Comparison of ENCODE assay signal across 19 cellular contexts in genomic region chr1:57411262-57411661, GRCh38. TPM values are rescaled to one million over a fixed set of nuclear protein-coding genes. Genes with fewer than 3 reads are reported as not detected.
A peak's percentile ranks its signal among the peaks of the same experiment; 100 is the strongest.
DNase-seq lines count a peak whose midpoint lies in the region; ATAC-seq and TF ChIP-seq lines count a peak whose summit lies in the region.
"Had no signal": no experiment of that assay in that cellular context is flagged by ENCODE, and none has a peak within 500 bp of the region (broad histone marks: within the 10 kb centered on the region; RNA-seq: fewer than 3 reads in every experiment).

No MANE protein-coding gene starts in this region.

- H3K9me2 ChIP-seq in SK-N-SH, result no peaks in the 10 kb centered on the region

- H3K4me2 ChIP-seq in SK-N-SH, result no peak overlapping the region
- H3K4me2 ChIP-seq: A549 had no signal

- WGBS in SK-N-SH (ENCODE audit: low lambda C conversion rate), result 57% methylated on average over 3 of the region's 3 CpGs

- DNase-seq in cardiac muscle cell (ENCODE audit: low read depth in 1 of 2, low spot score in 1 of 2), result peak in 1 of 2 donors; percentile 32
- DNase-seq in left ventricle myocardium inferior, result no peak
- DNase-seq in SK-N-SH, result no peak
- peak in 1 of 2 donors; percentile 34 for DNase-seq in foreskin keratinocyte
- DNase-seq in stimulated activated naive B cell treated with anti-CD40 and anti-IgM and Interleukin-4, amounts not matched to agents 10 μg/mL and 1 μg/mL and 100 μg/mL, for 72 hours, result no peak
- DNase-seq in pons (ENCODE audit: low spot score), result no peak
- no peak for DNase-seq in NCI-H82 (lab: John Stamatoyannopoulos, UW)
- DNase-seq: activated CD4-positive, alpha-beta T cell treated with anti-CD3 and anti-CD28 coated beads, Interleukin-2, amount 10 ng/mL, durations not matched to agents 24 days and 14 days; body of pancreas; DMS153; NCI-H146; NCI-H69; stimulated activated CD4-positive, alpha-beta T cell treated with anti-CD3 and anti-CD28 coated beads, Interleukin-1b, Interleukin-23, amount 100 ng/mL, for 48 hours; upper lobe of right lung had no signal

- no peak overlapping the region for H2AFZ ChIP-seq in SK-N-SH (ENCODE audit: low read depth)
- H2AFZ ChIP-seq: parathyroid adenoma had no signal

- H3K79me2 ChIP-seq in SK-N-SH (ENCODE audit: insufficient read depth), result no peaks in the 10 kb centered on the region
- H3K79me2 ChIP-seq: parathyroid adenoma had no signal

- no peaks in the 10 kb centered on the region for H3K27me3 ChIP-seq in cardiac muscle cell
- H3K27me3 ChIP-seq in left ventricle myocardium inferior (ENCODE audit: low read depth), result no peaks in the 10 kb centered on the region
- H3K27me3 ChIP-seq in SK-N-SH (ENCODE audit: insufficient read depth), result no peaks in the 10 kb centered on the region
- H3K27me3 ChIP-seq in foreskin keratinocyte, result peaks cover 17% of the 10 kb centered on the region
- H3K27me3 ChIP-seq: body of pancreas had no signal

- H3K9ac ChIP-seq in SK-N-SH, result no peak overlapping the region
- H3K9ac ChIP-seq: parathyroid adenoma had no signal

- H3K9me3 Mint-ChIP-seq in stimulated activated naive B cell treated with anti-CD40 and anti-IgM and Interleukin-4, amounts not matched to agents 10 μg/mL and 1 μg/mL and 100 μg/mL, for 72 hours, result peaks cover 0 to 3% of the 10 kb centered on the region in 2 donors
- H3K9me3 Mint-ChIP-seq: activated CD4-positive, alpha-beta T cell treated with anti-CD3 and anti-CD28 coated beads, Interleukin-2, amount 10 ng/mL, durations not matched to agents 24 days and 14 days; activated T-helper 1 cell treated with anti-CD3 and anti-CD28 coated beads, Interleukin-12 subunit alpha, Interleukin-12 subunit beta, Interleukin-2, Interleukin-4 antibody, amounts not matched to agents 30 ng/mL and 10 ng/mL and 1 ng/mL, durations not matched to agents 14 hours and 24 hours and 36 hours had no signal

- no peaks in the 10 kb centered on the region for H3K9me3 ChIP-seq in cardiac muscle cell (ENCODE audit: low read depth)
- H3K9me3 ChIP-seq in left ventricle myocardium inferior (replicated peaks), result peaks cover 15% of the 10 kb centered on the region
- H3K9me3 ChIP-seq in SK-N-SH, result no peaks in the 10 kb centered on the region
- H3K9me3 ChIP-seq: A549, upper lobe of right lung had no signal

- CTCF ChIA-PET in SK-N-SH (lab: Yijun Ruan, JAX), result interaction anchor here (1.6 kb wide), 1 partner anchor 8 kb away, joined by 3 read pairs; no protein-coding TSS in a partner anchor

- H3K4me3 ChIP-seq in cardiac muscle cell (no peak overlapping the region), left ventricle myocardium inferior (no peak overlapping the region), SK-N-SH (ENCODE audit: low read depth in 2 of 2, low read length in 1 of 2) (no peak overlapping the region)
- H3K4me3 ChIP-seq: A549, body of pancreas, upper lobe of right lung had no signal

- no peak for TF ChIP-seq RAD21 in SK-N-SH (IDR thresholded peaks at IDR 0.05; ENCODE audit: low read length)

- no peaks in the 10 kb centered on the region for H3K4me1 Mint-ChIP-seq in stimulated activated naive B cell treated with anti-CD40 and anti-IgM and Interleukin-4, amounts not matched to agents 10 μg/mL and 1 μg/mL and 100 μg/mL, for 72 hours
- H3K4me1 Mint-ChIP-seq: activated CD4-positive, alpha-beta T cell treated with anti-CD3 and anti-CD28 coated beads, Interleukin-2, amount 10 ng/mL, durations not matched to agents 24 days and 14 days had no signal

- H3K36me3 Mint-ChIP-seq in stimulated activated naive B cell treated with anti-CD40 and anti-IgM and Interleukin-4, amounts not matched to agents 10 μg/mL and 1 μg/mL and 100 μg/mL, for 72 hours, result no peaks in the 10 kb centered on the region

- TF ChIP-seq CTCF in cardiac muscle cell (IDR thresholded peaks at IDR 0.05; ENCODE audit: low read depth, low read length) (no peak), left ventricle myocardium inferior (IDR thresholded peaks at IDR 0.05; ENCODE audit: borderline replicate concordance) (no peak), SK-N-SH (IDR thresholded peaks at IDR 0.05) (no peak), foreskin keratinocyte (conservative IDR thresholded peaks at IDR 0.05) (no peak)

- intact Hi-C loops in left ventricle myocardium inferior (cut with micrococcal nuclease), result no loop called here

- POLR2A ChIA-PET in SK-N-SH (lab: Yijun Ruan, JAX), result no interaction called here

- no peaks in the 10 kb centered on the region for H3F3A ChIP-seq in SK-N-SH (replicated peaks; ENCODE audit: insufficient read depth)

- ATAC-seq in foreskin keratinocyte (peak; percentile 68), HG02571 (IDR thresholded peaks at IDR 0.05; ENCODE audit: unreplicated experiment) (no peak)
- no peak for ATAC-seq in stimulated activated naive B cell treated with anti-CD40 and anti-IgM and Interleukin-4, amounts not matched to agents 10 μg/mL and 1 μg/mL and 100 μg/mL, for 72 hours (replicated peaks)
- ATAC-seq: A549, body of pancreas, HepG2, upper lobe of right lung had no signal

- no peak overlapping the region for H3K4me3 Mint-ChIP-seq in stimulated activated naive B cell treated with anti-CD40 and anti-IgM and Interleukin-4, amounts not matched to agents 10 μg/mL and 1 μg/mL and 100 μg/mL, for 72 hours
- H3K4me3 Mint-ChIP-seq: activated CD4-positive, alpha-beta T cell treated with anti-CD3 and anti-CD28 coated beads, Interleukin-2, amount 10 ng/mL, durations not matched to agents 24 days and 14 days; activated T-helper 1 cell treated with anti-CD3 and anti-CD28 coated beads, Interleukin-12 subunit alpha, Interleukin-12 subunit beta, Interleukin-2, Interleukin-4 antibody, amounts not matched to agents 30 ng/mL and 10 ng/mL and 1 ng/mL, durations not matched to agents 14 hours and 24 hours and 36 hours had no signal

- H3K27ac ChIP-seq in cardiac muscle cell, result peak overlapping the region; percentile 27
- no peak overlapping the region for H3K27ac ChIP-seq in left ventricle myocardium inferior (replicated peaks)
- H3K27ac ChIP-seq in SK-N-SH (ENCODE audit: low read depth in 2 of 2, low read length in 1 of 2), result no peak overlapping the region; a peak in 1 of 4 replicates
- H3K27ac ChIP-seq in foreskin keratinocyte, result no peak overlapping the region
- H3K27ac ChIP-seq: A549, body of pancreas, parathyroid adenoma, upper lobe of right lung had no signal

- H3K27me3 Mint-ChIP-seq in stimulated activated naive B cell treated with anti-CD40 and anti-IgM and Interleukin-4, amounts not matched to agents 10 μg/mL and 1 μg/mL and 100 μg/mL, for 72 hours, result peaks cover 0 to 21% of the 10 kb centered on the region in 2 donors
- H3K27me3 Mint-ChIP-seq: activated CD4-positive, alpha-beta T cell treated with anti-CD3 and anti-CD28 coated beads, Interleukin-2, amount 10 ng/mL, durations not matched to agents 24 days and 14 days had no signal

- H3K36me3 ChIP-seq in cardiac muscle cell (no peaks in the 10 kb centered on the region), left ventricle myocardium inferior (no peaks in the 10 kb centered on the region), SK-N-SH (replicated peaks in 1 of 2; ENCODE audit: control insufficient read depth in 1 of 2, insufficient read depth in 2 of 2, low read length in 1 of 2) (no peaks in the 10 kb centered on the region)
- H3K36me3 ChIP-seq: upper lobe of right lung had no signal

- H3K4me1 ChIP-seq in cardiac muscle cell (ENCODE audit: low read depth) (peaks cover 29% of the 10 kb centered on the region), left ventricle myocardium inferior (peaks cover 16% of the 10 kb centered on the region), SK-N-SH (ENCODE audit: control insufficient read depth in 1 of 2, insufficient read depth in 2 of 2, low read depth in 1 of 2, low read length in 1 of 2) (no peaks in the 10 kb centered on the region; a peak in 2 of 4 replicates), foreskin keratinocyte (no peaks in the 10 kb centered on the region)
- H3K4me1 ChIP-seq: A549, body of pancreas, parathyroid adenoma, upper lobe of right lung had no signal

- H3K27ac Mint-ChIP-seq in stimulated activated naive B cell treated with anti-CD40 and anti-IgM and Interleukin-4, amounts not matched to agents 10 μg/mL and 1 μg/mL and 100 μg/mL, for 72 hours, result no peak overlapping the region
- H3K27ac Mint-ChIP-seq: activated CD4-positive, alpha-beta T cell treated with anti-CD3 and anti-CD28 coated beads, Interleukin-2, amount 10 ng/mL, durations not matched to agents 24 days and 14 days; activated T-helper 1 cell treated with anti-CD3 and anti-CD28 coated beads, Interleukin-12 subunit alpha, Interleukin-12 subunit beta, Interleukin-2, Interleukin-4 antibody, amounts not matched to agents 30 ng/mL and 10 ng/mL and 1 ng/mL, durations not matched to agents 14 hours and 24 hours and 36 hours had no signal

- peak in 1 of 2 experiments; percentile 77; a peak in 1 of 4 replicates for TF ChIP-seq EP300 in SK-N-SH (IDR thresholded peaks at IDR 0.05; ENCODE audit: borderline replicate concordance in 1 of 2, low read depth in 1 of 2, low read length in 1 of 2)

- H4K20me1 ChIP-seq in SK-N-SH (ENCODE audit: insufficient read depth), result no peaks in the 10 kb centered on the region

TF ChIP-seq in SK-N-SH, 30 proteins besides CTCF, POLR2A, EP300 and RAD21 (continues in another document):
- TF ChIP-seq RFX5 (IDR thresholded peaks at IDR 0.05; ENCODE audit: low read length), result no peak
- TF ChIP-seq USF2 (IDR thresholded peaks at IDR 0.05; ENCODE audit: borderline replicate concordance, low read depth, low read length), result no peak
- TF ChIP-seq FOXJ3 (CRISPR knock-in tag; IDR thresholded peaks at IDR 0.05), result no peak
- no peak for TF ChIP-seq CHD2 (IDR thresholded peaks at IDR 0.05; ENCODE audit: low read length, partially characterized antibody)

RNA-seq across cellular contexts. Expression of gene DAB1, which starts 12.6 kb away (rescaled TPM):
- total RNA-seq in cardiac muscle cell, result 16.9 and 26.6 TPM in 2 replicates
- polyA plus RNA-seq in cardiac muscle cell, result 24.1 and 32.5 TPM in 2 replicates
- total RNA-seq in left ventricle myocardium inferior, result 0.77 TPM
- 2.3 and 2.9 TPM in 2 replicates for polyA plus RNA-seq in SK-N-SH (2012; rRNA removed)
- polyA plus RNA-seq in SK-N-SH (2012; cell fraction: cytosol; rRNA removed), result 3.1 TPM in 2 replicates
- 2.2 and 3.0 TPM in 2 replicates for polyA plus RNA-seq in SK-N-SH (2012; cell fraction: nucleus; rRNA removed)
- total RNA-seq in foreskin keratinocyte, result not detected in 2 replicates
- polyA plus RNA-seq in foreskin keratinocyte, result not detected in 2 replicates
- total RNA-seq: activated CD4-positive, alpha-beta T cell treated with anti-CD3 and anti-CD28 coated beads, Interleukin-2, amount 10 ng/mL, durations not matched to agents 24 days and 14 days; activated T-helper 1 cell treated with anti-CD3 and anti-CD28 coated beads, Interleukin-12 subunit alpha, Interleukin-12 subunit beta, Interleukin-2, Interleukin-4 antibody, amounts not matched to agents 30 ng/mL and 10 ng/mL and 1 ng/mL, durations not matched to agents 14 hours and 24 hours and 36 hours had no signal
- polyA plus RNA-seq: A549 had no signal

Comparison
In these comparisons a context has a peak if more than half of its experiments do, and no peak if none do; other contexts are left out.
1. RNA of gene DAB1, which starts 12.6 kb away (total RNA-seq): 16.9 to 26.6 TPM in cardiac muscle cell; 0.77 TPM in left ventricle myocardium inferior (single experiment) and not detected in foreskin keratinocyte; every median in the first group is over 10 times any median in the second.